ENCODE assay signal across 1 cellular context in the genomic region with DNA sequence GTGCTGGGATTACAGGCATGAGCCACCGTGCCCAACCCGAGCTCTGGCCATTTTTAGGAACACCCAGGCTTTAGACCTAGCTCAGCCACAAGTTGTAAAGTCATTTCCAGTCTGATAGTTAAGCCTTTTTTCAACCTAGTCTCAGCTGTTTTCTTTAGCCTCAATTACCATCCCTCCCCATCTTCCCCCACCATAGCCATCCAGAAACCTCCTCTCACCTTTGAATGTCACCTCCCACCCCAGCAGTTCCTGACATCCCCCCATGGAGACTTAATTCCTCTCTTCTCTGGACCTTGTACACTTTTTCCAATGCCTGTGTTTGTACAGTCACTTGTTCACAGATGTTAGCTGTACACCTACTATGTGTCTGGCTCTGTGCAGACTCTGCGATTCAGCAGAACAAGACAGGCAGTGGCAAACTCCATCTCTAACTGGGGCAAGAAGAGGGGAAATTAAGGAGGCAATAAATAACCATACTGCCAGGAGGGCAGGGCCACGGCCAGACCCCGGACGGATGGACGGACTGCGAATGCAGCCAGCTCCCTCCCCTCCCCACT.
TF ChIP-seq lines count a peak whose summit lies in the region.

No MANE protein-coding gene starts in this region.

TF ChIP-seq in GM23338, 12 proteins besides CTCF, POLR2A, EP300 and RAD21 (continued from another document):
- TF ChIP-seq, protein P1, sequence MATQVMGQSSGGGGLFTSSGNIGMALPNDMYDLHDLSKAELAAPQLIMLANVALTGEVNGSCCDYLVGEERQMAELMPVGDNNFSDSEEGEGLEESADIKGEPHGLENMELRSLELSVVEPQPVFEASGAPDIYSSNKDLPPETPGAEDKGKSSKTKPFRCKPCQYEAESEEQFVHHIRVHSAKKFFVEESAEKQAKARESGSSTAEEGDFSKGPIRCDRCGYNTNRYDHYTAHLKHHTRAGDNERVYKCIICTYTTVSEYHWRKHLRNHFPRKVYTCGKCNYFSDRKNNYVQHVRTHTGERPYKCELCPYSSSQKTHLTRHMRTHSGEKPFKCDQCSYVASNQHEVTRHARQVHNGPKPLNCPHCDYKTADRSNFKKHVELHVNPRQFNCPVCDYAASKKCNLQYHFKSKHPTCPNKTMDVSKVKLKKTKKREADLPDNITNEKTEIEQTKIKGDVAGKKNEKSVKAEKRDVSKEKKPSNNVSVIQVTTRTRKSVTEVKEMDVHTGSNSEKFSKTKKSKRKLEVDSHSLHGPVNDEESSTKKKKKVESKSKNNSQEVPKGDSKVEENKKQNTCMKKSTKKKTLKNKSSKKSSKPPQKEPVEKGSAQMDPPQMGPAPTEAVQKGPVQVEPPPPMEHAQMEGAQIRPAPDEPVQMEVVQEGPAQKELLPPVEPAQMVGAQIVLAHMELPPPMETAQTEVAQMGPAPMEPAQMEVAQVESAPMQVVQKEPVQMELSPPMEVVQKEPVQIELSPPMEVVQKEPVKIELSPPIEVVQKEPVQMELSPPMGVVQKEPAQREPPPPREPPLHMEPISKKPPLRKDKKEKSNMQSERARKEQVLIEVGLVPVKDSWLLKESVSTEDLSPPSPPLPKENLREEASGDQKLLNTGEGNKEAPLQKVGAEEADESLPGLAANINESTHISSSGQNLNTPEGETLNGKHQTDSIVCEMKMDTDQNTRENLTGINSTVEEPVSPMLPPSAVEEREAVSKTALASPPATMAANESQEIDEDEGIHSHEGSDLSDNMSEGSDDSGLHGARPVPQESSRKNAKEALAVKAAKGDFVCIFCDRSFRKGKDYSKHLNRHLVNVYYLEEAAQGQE (IDR thresholded peaks at IDR 0.05; ENCODE audit: unreplicated experiment) = no peak
- no peak for TF ChIP-seq JUNB (IDR thresholded peaks at IDR 0.05; ENCODE audit: unreplicated experiment)
